ENCODE assay signal across 1 cellular context in genomic region chr2:47401789-47402554, GRCh38.
TF ChIP-seq lines count a peak whose summit lies in the region.

No MANE protein-coding gene starts in this region.

TF ChIP-seq in H1, 55 proteins besides CTCF, POLR2A, EP300 and RAD21:
- TF ChIP-seq, protein P1, sequence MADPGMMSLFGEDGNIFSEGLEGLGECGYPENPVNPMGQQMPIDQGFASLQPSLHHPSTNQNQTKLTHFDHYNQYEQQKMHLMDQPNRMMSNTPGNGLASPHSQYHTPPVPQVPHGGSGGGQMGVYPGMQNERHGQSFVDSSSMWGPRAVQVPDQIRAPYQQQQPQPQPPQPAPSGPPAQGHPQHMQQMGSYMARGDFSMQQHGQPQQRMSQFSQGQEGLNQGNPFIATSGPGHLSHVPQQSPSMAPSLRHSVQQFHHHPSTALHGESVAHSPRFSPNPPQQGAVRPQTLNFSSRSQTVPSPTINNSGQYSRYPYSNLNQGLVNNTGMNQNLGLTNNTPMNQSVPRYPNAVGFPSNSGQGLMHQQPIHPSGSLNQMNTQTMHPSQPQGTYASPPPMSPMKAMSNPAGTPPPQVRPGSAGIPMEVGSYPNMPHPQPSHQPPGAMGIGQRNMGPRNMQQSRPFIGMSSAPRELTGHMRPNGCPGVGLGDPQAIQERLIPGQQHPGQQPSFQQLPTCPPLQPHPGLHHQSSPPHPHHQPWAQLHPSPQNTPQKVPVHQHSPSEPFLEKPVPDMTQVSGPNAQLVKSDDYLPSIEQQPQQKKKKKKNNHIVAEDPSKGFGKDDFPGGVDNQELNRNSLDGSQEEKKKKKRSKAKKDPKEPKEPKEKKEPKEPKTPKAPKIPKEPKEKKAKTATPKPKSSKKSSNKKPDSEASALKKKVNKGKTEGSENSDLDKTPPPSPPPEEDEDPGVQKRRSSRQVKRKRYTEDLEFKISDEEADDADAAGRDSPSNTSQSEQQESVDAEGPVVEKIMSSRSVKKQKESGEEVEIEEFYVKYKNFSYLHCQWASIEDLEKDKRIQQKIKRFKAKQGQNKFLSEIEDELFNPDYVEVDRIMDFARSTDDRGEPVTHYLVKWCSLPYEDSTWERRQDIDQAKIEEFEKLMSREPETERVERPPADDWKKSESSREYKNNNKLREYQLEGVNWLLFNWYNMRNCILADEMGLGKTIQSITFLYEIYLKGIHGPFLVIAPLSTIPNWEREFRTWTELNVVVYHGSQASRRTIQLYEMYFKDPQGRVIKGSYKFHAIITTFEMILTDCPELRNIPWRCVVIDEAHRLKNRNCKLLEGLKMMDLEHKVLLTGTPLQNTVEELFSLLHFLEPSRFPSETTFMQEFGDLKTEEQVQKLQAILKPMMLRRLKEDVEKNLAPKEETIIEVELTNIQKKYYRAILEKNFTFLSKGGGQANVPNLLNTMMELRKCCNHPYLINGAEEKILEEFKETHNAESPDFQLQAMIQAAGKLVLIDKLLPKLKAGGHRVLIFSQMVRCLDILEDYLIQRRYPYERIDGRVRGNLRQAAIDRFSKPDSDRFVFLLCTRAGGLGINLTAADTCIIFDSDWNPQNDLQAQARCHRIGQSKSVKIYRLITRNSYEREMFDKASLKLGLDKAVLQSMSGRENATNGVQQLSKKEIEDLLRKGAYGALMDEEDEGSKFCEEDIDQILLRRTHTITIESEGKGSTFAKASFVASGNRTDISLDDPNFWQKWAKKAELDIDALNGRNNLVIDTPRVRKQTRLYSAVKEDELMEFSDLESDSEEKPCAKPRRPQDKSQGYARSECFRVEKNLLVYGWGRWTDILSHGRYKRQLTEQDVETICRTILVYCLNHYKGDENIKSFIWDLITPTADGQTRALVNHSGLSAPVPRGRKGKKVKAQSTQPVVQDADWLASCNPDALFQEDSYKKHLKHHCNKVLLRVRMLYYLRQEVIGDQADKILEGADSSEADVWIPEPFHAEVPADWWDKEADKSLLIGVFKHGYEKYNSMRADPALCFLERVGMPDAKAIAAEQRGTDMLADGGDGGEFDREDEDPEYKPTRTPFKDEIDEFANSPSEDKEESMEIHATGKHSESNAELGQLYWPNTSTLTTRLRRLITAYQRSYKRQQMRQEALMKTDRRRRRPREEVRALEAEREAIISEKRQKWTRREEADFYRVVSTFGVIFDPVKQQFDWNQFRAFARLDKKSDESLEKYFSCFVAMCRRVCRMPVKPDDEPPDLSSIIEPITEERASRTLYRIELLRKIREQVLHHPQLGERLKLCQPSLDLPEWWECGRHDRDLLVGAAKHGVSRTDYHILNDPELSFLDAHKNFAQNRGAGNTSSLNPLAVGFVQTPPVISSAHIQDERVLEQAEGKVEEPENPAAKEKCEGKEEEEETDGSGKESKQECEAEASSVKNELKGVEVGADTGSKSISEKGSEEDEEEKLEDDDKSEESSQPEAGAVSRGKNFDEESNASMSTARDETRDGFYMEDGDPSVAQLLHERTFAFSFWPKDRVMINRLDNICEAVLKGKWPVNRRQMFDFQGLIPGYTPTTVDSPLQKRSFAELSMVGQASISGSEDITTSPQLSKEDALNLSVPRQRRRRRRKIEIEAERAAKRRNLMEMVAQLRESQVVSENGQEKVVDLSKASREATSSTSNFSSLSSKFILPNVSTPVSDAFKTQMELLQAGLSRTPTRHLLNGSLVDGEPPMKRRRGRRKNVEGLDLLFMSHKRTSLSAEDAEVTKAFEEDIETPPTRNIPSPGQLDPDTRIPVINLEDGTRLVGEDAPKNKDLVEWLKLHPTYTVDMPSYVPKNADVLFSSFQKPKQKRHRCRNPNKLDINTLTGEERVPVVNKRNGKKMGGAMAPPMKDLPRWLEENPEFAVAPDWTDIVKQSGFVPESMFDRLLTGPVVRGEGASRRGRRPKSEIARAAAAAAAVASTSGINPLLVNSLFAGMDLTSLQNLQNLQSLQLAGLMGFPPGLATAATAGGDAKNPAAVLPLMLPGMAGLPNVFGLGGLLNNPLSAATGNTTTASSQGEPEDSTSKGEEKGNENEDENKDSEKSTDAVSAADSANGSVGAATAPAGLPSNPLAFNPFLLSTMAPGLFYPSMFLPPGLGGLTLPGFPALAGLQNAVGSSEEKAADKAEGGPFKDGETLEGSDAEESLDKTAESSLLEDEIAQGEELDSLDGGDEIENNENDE (IDR thresholded peaks at IDR 0.05; ENCODE audit: insufficient replicate concordance, low read length), result peak; percentile 31
- TF ChIP-seq ZNF274 (IDR thresholded peaks at IDR 0.05; ENCODE audit: borderline replicate concordance, extremely low read depth, low read length) (no peak), KDM4A (IDR thresholded peaks at IDR 0.05; ENCODE audit: low read depth, low read length, severe bottlenecking) (no peak)
